11 cellular contexts compared by ENCODE assay signal in the genomic region with DNA sequence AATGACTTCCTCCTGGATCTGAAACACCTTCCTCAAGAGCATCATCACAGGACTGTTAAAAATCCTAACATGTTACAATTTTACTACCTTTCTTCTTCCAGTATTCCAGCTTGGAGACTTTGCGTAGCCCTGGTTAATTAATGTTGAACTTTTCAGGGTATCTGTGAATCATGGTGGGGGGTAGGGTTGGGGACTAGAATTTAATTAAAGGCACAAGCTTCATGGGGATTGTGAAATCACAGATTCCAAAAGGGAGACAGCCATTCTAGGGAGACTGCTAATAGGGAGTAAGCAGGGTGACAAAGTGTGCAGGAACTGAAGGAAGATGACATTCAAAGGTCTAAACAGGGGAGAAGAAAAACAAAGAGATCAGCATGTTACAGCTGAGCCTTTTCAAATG.
"Had no signal": no experiment of that assay in that cellular context is flagged by ENCODE, and none has a peak within 500 bp of the region (broad histone marks: within the 10 kb centered on the region; RNA-seq: fewer than 3 reads in every experiment).

No MANE protein-coding gene starts in this region.

- H3K36me3 Mint-ChIP-seq: activated naive CD8-positive, alpha-beta T cell treated with anti-CD3 and anti-CD28 coated beads, Interleukin-2, amount 10 ng/mL, durations not matched to agents 7 days and 5 days; naive thymus-derived CD8-positive, alpha-beta T cell; stimulated activated effector memory CD8-positive, alpha-beta T cell treated with anti-CD3 and anti-CD28 coated beads, Interleukin-12 subunit alpha, Interleukin-12 subunit beta, amount 100 ng/mL, for 72 hours had no signal

- H3K9me3 ChIP-seq: colonic mucosa, gastroesophageal sphincter, mucosa of descending colon, tibial artery had no signal

- H3K36me3 ChIP-seq: cardiac muscle cell, colonic mucosa, gastroesophageal sphincter, tibial artery had no signal

- ATAC-seq: gastroesophageal sphincter; mucosa of descending colon; stimulated activated effector memory CD8-positive, alpha-beta T cell treated with anti-CD3 and anti-CD28 coated beads, Interleukin-12 subunit alpha, Interleukin-12 subunit beta, amount 100 ng/mL, for 72 hours had no signal

- H3K4me3 ChIP-seq: cardiac muscle cell, colonic mucosa, gastroesophageal sphincter, mucosa of descending colon, tibial artery had no signal

- H3K27me3 ChIP-seq: cardiac muscle cell, colonic mucosa, gastroesophageal sphincter, tibial artery had no signal

- H3K4me3 Mint-ChIP-seq: activated CD4-positive, alpha-beta memory T cell treated with anti-CD3 and anti-CD28 coated beads, Interleukin-2, amount 10 ng/mL, durations not matched to agents 7 days and 5 days; activated naive CD8-positive, alpha-beta T cell treated with anti-CD3 and anti-CD28 coated beads, Interleukin-2, amount 10 ng/mL, durations not matched to agents 7 days and 5 days; naive thymus-derived CD8-positive, alpha-beta T cell; stimulated activated effector memory CD8-positive, alpha-beta T cell treated with anti-CD3 and anti-CD28 coated beads, Interleukin-12 subunit alpha, Interleukin-12 subunit beta, amount 100 ng/mL, for 72 hours had no signal

- H3K4me1 ChIP-seq: colonic mucosa, tibial artery had no signal

- H3K27ac ChIP-seq: cardiac muscle cell, colonic mucosa, gastroesophageal sphincter, tibial artery had no signal

- H3K27ac Mint-ChIP-seq: activated CD4-positive, alpha-beta memory T cell treated with anti-CD3 and anti-CD28 coated beads, Interleukin-2, amount 10 ng/mL, durations not matched to agents 7 days and 5 days; activated naive CD8-positive, alpha-beta T cell treated with anti-CD3 and anti-CD28 coated beads, Interleukin-2, amount 10 ng/mL, durations not matched to agents 7 days and 5 days; naive thymus-derived CD8-positive, alpha-beta T cell; stimulated activated effector memory CD8-positive, alpha-beta T cell treated with anti-CD3 and anti-CD28 coated beads, Interleukin-12 subunit alpha, Interleukin-12 subunit beta, amount 100 ng/mL, for 72 hours had no signal

- H3K27me3 Mint-ChIP-seq: activated CD4-positive, alpha-beta memory T cell treated with anti-CD3 and anti-CD28 coated beads, Interleukin-2, amount 10 ng/mL, durations not matched to agents 7 days and 5 days; activated naive CD8-positive, alpha-beta T cell treated with anti-CD3 and anti-CD28 coated beads, Interleukin-2, amount 10 ng/mL, durations not matched to agents 7 days and 5 days had no signal

- DNase-seq: activated CD4-positive, alpha-beta memory T cell treated with anti-CD3 and anti-CD28 coated beads, Interleukin-2, amount 10 ng/mL, durations not matched to agents 7 days and 5 days; activated CD4-positive, CD25-positive, alpha-beta regulatory T cell treated with anti-CD3 and anti-CD28 coated beads, Interleukin-2, amount 50 U/mL, for 72 hours; activated naive CD8-positive, alpha-beta T cell treated with anti-CD3 and anti-CD28 coated beads, Interleukin-2, amount 10 ng/mL, durations not matched to agents 7 days and 5 days; aorta; colonic mucosa; mucosa of descending colon; tibial artery had no signal

- H3K4me1 Mint-ChIP-seq: activated CD4-positive, alpha-beta memory T cell treated with anti-CD3 and anti-CD28 coated beads, Interleukin-2, amount 10 ng/mL, durations not matched to agents 7 days and 5 days; activated naive CD8-positive, alpha-beta T cell treated with anti-CD3 and anti-CD28 coated beads, Interleukin-2, amount 10 ng/mL, durations not matched to agents 7 days and 5 days; naive thymus-derived CD8-positive, alpha-beta T cell; stimulated activated effector memory CD8-positive, alpha-beta T cell treated with anti-CD3 and anti-CD28 coated beads, Interleukin-12 subunit alpha, Interleukin-12 subunit beta, amount 100 ng/mL, for 72 hours had no signal
